Comparison of ENCODE assay signal across 8 cellular contexts in genomic region chr19:55160128-55160985, GRCh38. TPM values are rescaled to one million over a fixed set of nuclear protein-coding genes. Genes with fewer than 3 reads are reported as not detected.
DNase-seq lines count a peak whose midpoint lies in the region; ATAC-seq, FAIRE-seq and TF ChIP-seq lines count a peak whose summit lies in the region.

No MANE protein-coding gene starts in this region.

- no peaks in the 10 kb centered on the region for H3K79me2 ChIP-seq in OCI-LY3 (ENCODE audit: low read length)
- no peaks in the 10 kb centered on the region for H3K79me2 ChIP-seq in H1 (ENCODE audit: control insufficient read depth in 1 of 2, insufficient read depth in 2 of 2, low read length in 2 of 2)

- no peaks in the 10 kb centered on the region for H3K9me3 Mint-ChIP-seq in activated CD8-positive, alpha-beta memory T cell treated with anti-CD3 and anti-CD28 coated beads, Interleukin-2, amount 10 ng/mL, durations not matched to agents 7 days and 5 days (ENCODE audit: low read depth)

- peaks cover 10% of the 10 kb centered on the region; the same call in 1 of the 2 replicates for H3K23me2 ChIP-seq in H1 (ENCODE audit: low read depth, low read length)

- 4% methylated on average over 27 of the region's 33 CpGs; no CpG with 5 or more reads in 1 of the 2 experiments for WGBS in H1 (ENCODE audit: extremely low coverage in 1 of 2, insufficient coverage in 1 of 2, insufficient read length in 1 of 2, insufficient replicate concordance in 2 of 2, low coverage in 1 of 2, low lambda C conversion rate in 2 of 2, missing lambda C conversion rate in 1 of 2), 2 experiments

- H3K4me2 ChIP-seq in OCI-LY3 (ENCODE audit: low read length) (peak overlapping the region; percentile 45), H1 (ENCODE audit: insufficient read depth in 1 of 2, low read depth in 2 of 2, low read length in 2 of 2) (0 out of 4 replicates have a peak overlapping the region, but pooled peaks of 1 of the 2 experiments have one; percentile 41)

- TF ChIP-seq RAD21 in H1 (IDR thresholded peaks at IDR 0.05 in 1 of 2, conservative IDR thresholded peaks at IDR 0.05 in 1 of 2; ENCODE audit: low read depth in 2 of 2, low read length in 2 of 2), result peak; percentile 90 to 97

- peak overlapping the region; percentile 88 for H2BK15ac ChIP-seq in H1 (ENCODE audit: low read length)

- H3K4me1 ChIP-seq in OCI-LY3 (ENCODE audit: low read length) (no peaks in the 10 kb centered on the region), H1 (replicated peaks in 1 of 4; ENCODE audit: control insufficient read depth in 3 of 4, insufficient read depth in 4 of 4, low read length in 3 of 4) (peaks cover 3 to 25% (median 9%) of the 10 kb centered on the region in 4 experiments)

- H3K79me1 ChIP-seq in H1 (ENCODE audit: low read depth, low read length), result no peaks in the 10 kb centered on the region

- no peak overlapping the region for H2BK5ac ChIP-seq in H1 (ENCODE audit: low read depth, low read length)

- no peak overlapping the region for H3K14ac ChIP-seq in H1 (ENCODE audit: insufficient read length)

- TF ChIP-seq EP300 in H1 (IDR thresholded peaks at IDR 0.05; ENCODE audit: borderline replicate concordance in 1 of 2, low read depth in 2 of 2, low read length in 2 of 2), result no peak; a peak in 1 of 3 replicates

- no peak overlapping the region for H4K5ac ChIP-seq in H1 (ENCODE audit: insufficient read length, low read depth, low read length)

- H2AK5ac ChIP-seq in H1 (ENCODE audit: low read depth, low read length), result no peak overlapping the region

- H3K27me3 Mint-ChIP-seq in activated CD8-positive, alpha-beta memory T cell treated with anti-CD3 and anti-CD28 coated beads, Interleukin-2, amount 10 ng/mL, durations not matched to agents 7 days and 5 days, result peaks cover 34% of the 10 kb centered on the region

- H3K27me3 ChIP-seq in OCI-LY3 (ENCODE audit: low read depth, low read length) (peaks cover 7% of the 10 kb centered on the region; the same call in 1 of the 2 replicates), H1 (replicated peaks in 1 of 4; ENCODE audit: control insufficient read depth in 3 of 4, extremely low read depth in 1 of 4, insufficient read depth in 3 of 4, low read length in 3 of 4) (peaks cover 5 to 16% (median 14%) of the 10 kb centered on the region in 4 experiments; a peak in 6 of 7 replicates)

- TF ChIP-seq POLR2A in GM12891 (IDR thresholded peaks at IDR 0.05; ENCODE audit: low read depth, low read length) (no peak), H1 (IDR thresholded peaks at IDR 0.05; ENCODE audit: control extremely low read depth in 1 of 2, low read depth in 2 of 2, low read length in 2 of 2) (no peak)

- CTCF ChIA-PET in activated CD8-positive, alpha-beta memory T cell treated with anti-CD3 and anti-CD28 coated beads, Interleukin-2, amount 10 ng/mL, durations not matched to agents 7 days and 5 days (lab: Charles Lee), result interaction anchor here (0.6 to 2.9 kb wide), 35 partner anchors 9 to 464 kb away, joined by 3 to 29 read pairs (median 4); partner anchors contain the start of genes EPS8L1, HSPBP1, ISOC2 and PPP1R12C
- CTCF ChIA-PET in H1 (lab: Charles Lee; ENCODE audit: partially characterized antibody), result interaction anchor here (0.5 to 5.3 kb wide), 39 partner anchors 9 to 712 kb away, joined by 3 to 118 read pairs (median 4); partner anchors contain the start of genes LENG8, SYT5 and TNNT1

- no peaks in the 10 kb centered on the region for H4K20me1 ChIP-seq in OCI-LY3 (ENCODE audit: insufficient read depth, low read length)
- H4K20me1 ChIP-seq in H1 (replicated peaks in 1 of 2; ENCODE audit: control insufficient read depth in 1 of 2, insufficient read depth in 2 of 2, low read length in 2 of 2), result peaks cover 0 to 1% of the 10 kb centered on the region in 2 experiments

- TF ChIP-seq CTCF in OCI-LY3 (IDR thresholded peaks at IDR 0.05; ENCODE audit: low read depth, low read length) (peak; percentile 97), H1 (IDR thresholded peaks at IDR 0.05; ENCODE audit: control extremely low read depth in 1 of 3, insufficient read depth in 1 of 3, low read depth in 1 of 3, low read length in 3 of 3) (peak; percentile 93 to 98 (median 96))

- H3K36me3 Mint-ChIP-seq in activated CD8-positive, alpha-beta memory T cell treated with anti-CD3 and anti-CD28 coated beads, Interleukin-2, amount 10 ng/mL, durations not matched to agents 7 days and 5 days, result no peaks in the 10 kb centered on the region

- POLR2A ChIA-PET in H1 (lab: Charles Lee; ENCODE audit: partially characterized antibody), result interaction anchor here (0.7 to 2.7 kb wide), 12 partner anchors 9 to 697 kb away, joined by 3 to 16 read pairs (median 4); partner anchors contain the start of genes LENG9 and UBE2S

- peak overlapping the region; percentile 48 for H3K18ac ChIP-seq in H1 (ENCODE audit: extremely low read depth, low read length)

- H2BK20ac ChIP-seq in H1 (ENCODE audit: low read length), result no peak overlapping the region

- H3K23ac ChIP-seq in H1 (ENCODE audit: insufficient read length), result no peak overlapping the region

- no peak overlapping the region for H3K4me3 Mint-ChIP-seq in activated CD8-positive, alpha-beta memory T cell treated with anti-CD3 and anti-CD28 coated beads, Interleukin-2, amount 10 ng/mL, durations not matched to agents 7 days and 5 days

- DNase-seq in GM12891 (ENCODE audit: insufficient read length, low spot score), result peak; percentile 99
- peak; percentile 82 for DNase-seq in Jurkat, Clone E6-1 (ENCODE audit: low read depth, low spot score)
- DNase-seq in activated CD8-positive, alpha-beta memory T cell treated with anti-CD3 and anti-CD28 coated beads, Interleukin-2, amount 10 ng/mL, durations not matched to agents 7 days and 5 days, result peak; percentile 95
- DNase-seq in H1 (ENCODE audit: low read depth in 1 of 2, low spot score in 2 of 2), result peak; percentile 96 to 100
- DNase-seq in midbrain (lab: John Stamatoyannopoulos, UW), result peak; percentile 24
- peak; percentile 96 for DNase-seq in stimulated activated CD8-positive, alpha-beta memory T cell treated with anti-CD3 and anti-CD28 coated beads, Interleukin-4, amount 100 ng/mL, for 48 hours

- peaks cover 5% of the 10 kb centered on the region for H3K4me1 Mint-ChIP-seq in activated CD8-positive, alpha-beta memory T cell treated with anti-CD3 and anti-CD28 coated beads, Interleukin-2, amount 10 ng/mL, durations not matched to agents 7 days and 5 days

- H2BK12ac ChIP-seq in H1 (ENCODE audit: low read depth, low read length), result peak overlapping the region; percentile 92; the same call in 1 of the 2 replicates

- peak overlapping the region; percentile 63 for H3K4ac ChIP-seq in H1 (replicated peaks; ENCODE audit: insufficient read length, low read depth, low read length)

- no peak overlapping the region for H2BK120ac ChIP-seq in H1 (replicated peaks; ENCODE audit: low read depth, low read length)

- H2AFZ ChIP-seq in OCI-LY3 (ENCODE audit: low read depth, low read length) (peak overlapping the region; percentile 37; the same call in 1 of the 2 replicates), H1 (ENCODE audit: low read length) (no peak overlapping the region)

- no peaks in the 10 kb centered on the region for H3K36me3 ChIP-seq in OCI-LY3 (replicated peaks; ENCODE audit: low read depth, low read length)
- no peaks in the 10 kb centered on the region for H3K36me3 ChIP-seq in H1 (ENCODE audit: control insufficient read depth in 2 of 4, insufficient read depth in 4 of 4, low read length in 3 of 4)

- H3K27ac ChIP-seq in OCI-LY3 (ENCODE audit: low read length) (no peak overlapping the region), H1 (ENCODE audit: low read depth, low read length) (no peak overlapping the region)

- peak; percentile 96 for ATAC-seq in activated CD8-positive, alpha-beta memory T cell treated with anti-CD3 and anti-CD28 coated beads, Interleukin-2, amount 10 ng/mL, durations not matched to agents 7 days and 5 days
- ATAC-seq in GM21723 (IDR thresholded peaks at IDR 0.05; ENCODE audit: unreplicated experiment), result no peak

- no peak overlapping the region for H3K56ac ChIP-seq in H1 (replicated peaks; ENCODE audit: insufficient read length, low read depth, low read length)

- H4K91ac ChIP-seq in H1 (replicated peaks; ENCODE audit: insufficient read length, low read length), result peak overlapping the region; percentile 66

- H3K9ac ChIP-seq in OCI-LY3 (ENCODE audit: low read length) (no peak overlapping the region), H1 (replicated peaks in 1 of 4; ENCODE audit: extremely low read depth in 1 of 4, low read depth in 3 of 4, low read length in 3 of 4) (no peak overlapping the region)

- no peak overlapping the region for H3K4me3 ChIP-seq in Jurkat, Clone E6-1 (ENCODE audit: low read length)
- H3K4me3 ChIP-seq in OCI-LY3 (ENCODE audit: low read length) (peak overlapping the region; percentile 62), H1 (ENCODE audit: extremely low read depth in 1 of 4, insufficient read depth in 2 of 4, low read depth in 3 of 4, low read length in 4 of 4) (peak overlapping the region in 1 of 4 experiments; percentile 65; a peak in 2 of 8 replicates)

- peak; percentile 93 for FAIRE-seq in GM12891 (lab: Jason Lieb, UNC)
- FAIRE-seq in H1 (lab: Jason Lieb, UNC), result no peak

- H3K9me3 ChIP-seq in OCI-LY3 (ENCODE audit: insufficient read depth, low read length) (no peaks in the 10 kb centered on the region), H1 (ENCODE audit: insufficient read depth in 2 of 2, low read depth in 1 of 2, low read length in 1 of 2) (no peaks in the 10 kb centered on the region)

- H3K27ac Mint-ChIP-seq in activated CD8-positive, alpha-beta memory T cell treated with anti-CD3 and anti-CD28 coated beads, Interleukin-2, amount 10 ng/mL, durations not matched to agents 7 days and 5 days, result no peak overlapping the region

- H4K8ac ChIP-seq in H1 (ENCODE audit: extremely low read depth, insufficient read depth, low read length), result no peak overlapping the region

RNA-seq across cellular contexts. Expression of gene TNNI3, which starts 2.8 kb away (rescaled TPM):
- not detected for polyA plus RNA-seq in GM12891 (2012; ENCODE audit: low read depth, missing spikeins)
- polyA plus RNA-seq in Jurkat, Clone E6-1 (2012; ENCODE audit: insufficient read depth, insufficient read length), result 3.0 TPM
- total RNA-seq in activated CD8-positive, alpha-beta memory T cell treated with anti-CD3 and anti-CD28 coated beads, Interleukin-2, amount 10 ng/mL, durations not matched to agents 7 days and 5 days, result not detected
- 16.6 and 16.9 TPM in 2 replicates for total RNA-seq in H1 (2021; fragmentation: NEBNext Ultra II Directional; extraction: Animal tissue kit (Norgen Biotek cat#: 25700))
- 56.0 and 67.9 TPM in 2 replicates for polyA plus RNA-seq in H1 (2011; rRNA removed)
- 60.1 TPM for polyA plus RNA-seq in H1 (2011; cell fraction: cytosol; rRNA removed)
- 34.8 TPM for polyA plus RNA-seq in H1 (2011; cell fraction: nucleus; rRNA removed)
- 29.4 to 46.2 TPM (median 42.5 TPM) in 4 replicates for polyA plus RNA-seq in H1 (2012, experiment 1 of 2)
- polyA plus RNA-seq in H1 (2012, experiment 2 of 2), result 33.8 TPM
- 59.4 TPM for polyA plus RNA-seq in H1 (2013, experiment 1 of 2)
- 58.0 TPM for polyA plus RNA-seq in H1 (2013, experiment 2 of 2)
- polyA minus RNA-seq in H1 (2011; rRNA and poly(A)+ RNA removed), result 1.8 and 3.7 TPM in 2 replicates
- 9.2 TPM for polyA minus RNA-seq in H1 (2011; cell fraction: cytosol; rRNA and poly(A)+ RNA removed)
- 7.5 TPM for polyA minus RNA-seq in H1 (2011; cell fraction: nucleus; rRNA and poly(A)+ RNA removed)

RNA-seq across cellular contexts. Expression of gene DNAAF3, which starts 6.1 kb away (rescaled TPM):
- not detected for polyA plus RNA-seq in GM12891 (2012; ENCODE audit: low read depth, missing spikeins)
- polyA plus RNA-seq in Jurkat, Clone E6-1 (2012; ENCODE audit: insufficient read depth, insufficient read length), result 14.5 TPM
- under 1 TPM in 1 of 2 experiments, not detected in 1; 0.35 TPM for total RNA-seq in activated CD8-positive, alpha-beta memory T cell treated with anti-CD3 and anti-CD28 coated beads, Interleukin-2, amount 10 ng/mL, durations not matched to agents 7 days and 5 days
- 5.4 and 5.7 TPM in 2 replicates for total RNA-seq in H1 (2021; fragmentation: NEBNext Ultra II Directional; extraction: Animal tissue kit (Norgen Biotek cat#: 25700))
- polyA plus RNA-seq in H1 (2011; rRNA removed), result 8.0 and 13.8 TPM in 2 replicates
- polyA plus RNA-seq in H1 (2011; cell fraction: cytosol; rRNA removed), result 7.2 TPM
- 15.2 TPM for polyA plus RNA-seq in H1 (2011; cell fraction: nucleus; rRNA removed)
- 4.0 to 6.8 TPM (median 5.7 TPM) in 4 replicates for polyA plus RNA-seq in H1 (2012, experiment 1 of 2)
- 6.5 TPM for polyA plus RNA-seq in H1 (2012, experiment 2 of 2)
- polyA plus RNA-seq in H1 (2013, experiment 1 of 2), result 7.0 TPM
- 6.6 TPM for polyA plus RNA-seq in H1 (2013, experiment 2 of 2)
- polyA minus RNA-seq in H1 (2011; rRNA and poly(A)+ RNA removed), result 1.5 and 1.9 TPM in 2 replicates
- polyA minus RNA-seq in H1 (2011; cell fraction: cytosol; rRNA and poly(A)+ RNA removed), result 3.4 TPM
- polyA minus RNA-seq in H1 (2011; cell fraction: nucleus; rRNA and poly(A)+ RNA removed), result 1.8 TPM

RNA-seq across cellular contexts. Expression of gene TNNT1, which starts 11.4 kb away (rescaled TPM):
- polyA plus RNA-seq in GM12891 (2012; ENCODE audit: low read depth, missing spikeins), result not detected
- polyA plus RNA-seq in Jurkat, Clone E6-1 (2012; ENCODE audit: insufficient read depth, insufficient read length), result 30.1 TPM
- 1 to 10 TPM in 1 of 2 experiments, under 1 TPM in 1; 0.41 to 1.0 TPM for total RNA-seq in activated CD8-positive, alpha-beta memory T cell treated with anti-CD3 and anti-CD28 coated beads, Interleukin-2, amount 10 ng/mL, durations not matched to agents 7 days and 5 days
- 107 and 115 TPM in 2 replicates for total RNA-seq in H1 (2021; fragmentation: NEBNext Ultra II Directional; extraction: Animal tissue kit (Norgen Biotek cat#: 25700))
- polyA plus RNA-seq in H1 (2011; rRNA removed), result 69.6 and 97.9 TPM in 2 replicates
- 164 TPM for polyA plus RNA-seq in H1 (2011; cell fraction: cytosol; rRNA removed)
- 90.2 TPM for polyA plus RNA-seq in H1 (2011; cell fraction: nucleus; rRNA removed)
- polyA plus RNA-seq in H1 (2012, experiment 1 of 2), result 112 to 203 TPM (median 168 TPM) in 4 replicates
- 169 TPM for polyA plus RNA-seq in H1 (2012, experiment 2 of 2)
- 121 TPM for polyA plus RNA-seq in H1 (2013, experiment 1 of 2)
- 121 TPM for polyA plus RNA-seq in H1 (2013, experiment 2 of 2)
- 11.5 and 12.7 TPM in 2 replicates for polyA minus RNA-seq in H1 (2011; rRNA and poly(A)+ RNA removed)
- polyA minus RNA-seq in H1 (2011; cell fraction: cytosol; rRNA and poly(A)+ RNA removed), result 25.4 TPM
- 20.5 TPM for polyA minus RNA-seq in H1 (2011; cell fraction: nucleus; rRNA and poly(A)+ RNA removed)

RNA-seq across cellular contexts. Expression of gene SYT5, which starts 19.7 kb away (rescaled TPM):
- polyA plus RNA-seq in GM12891 (2012; ENCODE audit: low read depth, missing spikeins), result 0.10 TPM
- polyA plus RNA-seq in Jurkat, Clone E6-1 (2012; ENCODE audit: insufficient read depth, insufficient read length), result 4.1 TPM
- not detected for total RNA-seq in activated CD8-positive, alpha-beta memory T cell treated with anti-CD3 and anti-CD28 coated beads, Interleukin-2, amount 10 ng/mL, durations not matched to agents 7 days and 5 days
- total RNA-seq in H1 (2021; fragmentation: NEBNext Ultra II Directional; extraction: Animal tissue kit (Norgen Biotek cat#: 25700)), result 0.35 and 0.99 TPM in 2 replicates
- polyA plus RNA-seq in H1 (2011; rRNA removed), result 0.67 and 1.6 TPM in 2 replicates
- polyA plus RNA-seq in H1 (2011; cell fraction: cytosol; rRNA removed), result 0.67 TPM
- 1.2 TPM for polyA plus RNA-seq in H1 (2011; cell fraction: nucleus; rRNA removed)
- polyA plus RNA-seq in H1 (2012, experiment 1 of 2), result 2.0 to 6.0 TPM (median 2.1 TPM) in 4 replicates
- 4.8 TPM for polyA plus RNA-seq in H1 (2012, experiment 2 of 2)
- polyA plus RNA-seq in H1 (2013, experiment 1 of 2), result 1.6 TPM
- polyA plus RNA-seq in H1 (2013, experiment 2 of 2), result 2.3 TPM
- 0.38 and 0.73 TPM in 2 replicates for polyA minus RNA-seq in H1 (2011; rRNA and poly(A)+ RNA removed)
- 1.2 TPM for polyA minus RNA-seq in H1 (2011; cell fraction: cytosol; rRNA and poly(A)+ RNA removed)
- 0.80 TPM for polyA minus RNA-seq in H1 (2011; cell fraction: nucleus; rRNA and poly(A)+ RNA removed)

RNA-seq across cellular contexts. Expression of gene PPP1R12C, which starts 42.9 kb away (rescaled TPM):
- 46.6 TPM for polyA plus RNA-seq in GM12891 (2012; ENCODE audit: low read depth, missing spikeins)
- 73.2 TPM for polyA plus RNA-seq in Jurkat, Clone E6-1 (2012; ENCODE audit: insufficient read depth, insufficient read length)
- 100 to 1,000 TPM; 134 to 144 TPM for total RNA-seq in activated CD8-positive, alpha-beta memory T cell treated with anti-CD3 and anti-CD28 coated beads, Interleukin-2, amount 10 ng/mL, durations not matched to agents 7 days and 5 days
- 71.5 and 88.8 TPM in 2 replicates for total RNA-seq in H1 (2021; fragmentation: NEBNext Ultra II Directional; extraction: Animal tissue kit (Norgen Biotek cat#: 25700))
- polyA plus RNA-seq in H1 (2011; rRNA removed), result 31.7 and 49.5 TPM in 2 replicates
- polyA plus RNA-seq in H1 (2011; cell fraction: cytosol; rRNA removed), result 56.3 TPM
- 230 TPM for polyA plus RNA-seq in H1 (2011; cell fraction: nucleus; rRNA removed)
- 62.6 to 73.1 TPM (median 72.1 TPM) in 4 replicates for polyA plus RNA-seq in H1 (2012, experiment 1 of 2)
- polyA plus RNA-seq in H1 (2012, experiment 2 of 2), result 47.9 TPM
- 59.9 TPM for polyA plus RNA-seq in H1 (2013, experiment 1 of 2)
- polyA plus RNA-seq in H1 (2013, experiment 2 of 2), result 53.5 TPM
- 12.3 and 14.2 TPM in 2 replicates for polyA minus RNA-seq in H1 (2011; rRNA and poly(A)+ RNA removed)
- polyA minus RNA-seq in H1 (2011; cell fraction: cytosol; rRNA and poly(A)+ RNA removed), result 25.6 TPM
- polyA minus RNA-seq in H1 (2011; cell fraction: nucleus; rRNA and poly(A)+ RNA removed), result 48.5 TPM

Comparison
In these comparisons a context has a peak if more than half of its experiments do, and no peak if none do; other contexts are left out.
1. DNase-seq: peak in every context shown above with its lines; median percentile 99 in GM12891; 98 in H1; 96 in stimulated activated CD8-positive, alpha-beta memory T cell treated with anti-CD3 and anti-CD28 coated beads, Interleukin-4, amount 100 ng/mL, for 48 hours; 95 in activated CD8-positive, alpha-beta memory T cell treated with anti-CD3 and anti-CD28 coated beads, Interleukin-2, amount 10 ng/mL, durations not matched to agents 7 days and 5 days; 82 in Jurkat, Clone E6-1; 24 in midbrain.
2. RNA of gene TNNI3, which starts 2.8 kb away (total RNA-seq): 16.6 to 16.9 TPM in H1; not detected in activated CD8-positive, alpha-beta memory T cell treated with anti-CD3 and anti-CD28 coated beads, Interleukin-2, amount 10 ng/mL, durations not matched to agents 7 days and 5 days; every median in the first group is over 10 times any median in the second.
3. RNA of gene TNNT1, which starts 11.4 kb away (total RNA-seq): 107 to 115 TPM in H1; 0.41 to 1.0 TPM in activated CD8-positive, alpha-beta memory T cell treated with anti-CD3 and anti-CD28 coated beads, Interleukin-2, amount 10 ng/mL, durations not matched to agents 7 days and 5 days; every median in the first group is over 10 times any median in the second.